ENCODE assay signal across 9 cellular contexts in genomic region chr15:72979308-72979707, GRCh38.
"Had no signal": no experiment of that assay in that cellular context is flagged by ENCODE, and none has a peak within 500 bp of the region (broad histone marks: within the 10 kb centered on the region; RNA-seq: fewer than 3 reads in every experiment).

No MANE protein-coding gene starts in this region.

- H3K4me2 ChIP-seq: KMS-11 had no signal

- DNase-seq: GM23248, H9, HCEC 1CT, KBM-7 had no signal

- H3K27ac ChIP-seq: GM23248, HL-60, KMS-11 had no signal

- H3K4me3 ChIP-seq: GM23248 had no signal

- H3K9ac ChIP-seq: GM23248, KMS-11 had no signal

- FAIRE-seq: H1, H54, HepG2 had no signal

- H2AFZ ChIP-seq: GM23248 had no signal

- ATAC-seq: HepG2 had no signal
